21 cellular contexts compared by ENCODE assay signal in the genomic region with DNA sequence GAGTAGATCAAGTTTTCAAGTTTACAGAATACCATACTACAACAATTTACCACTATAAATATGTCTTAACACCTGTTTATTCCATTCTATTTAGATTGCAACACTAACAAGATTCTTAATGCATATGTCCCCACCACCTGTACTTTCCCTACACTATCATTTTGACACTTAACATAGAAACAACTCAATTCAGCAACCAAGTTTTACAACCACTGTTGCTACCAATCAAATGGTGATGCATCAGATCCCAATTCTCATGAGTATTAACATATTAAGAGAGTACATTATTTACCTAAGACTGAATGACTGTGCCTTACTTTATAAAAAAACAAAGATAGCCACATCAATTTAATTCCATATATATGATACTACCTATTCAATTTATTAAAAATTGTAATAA.
"Had no signal": no experiment of that assay in that cellular context is flagged by ENCODE, and none has a peak within 500 bp of the region (broad histone marks: within the 10 kb centered on the region; RNA-seq: fewer than 3 reads in every experiment).

No MANE protein-coding gene starts in this region.

- ATAC-seq: effector memory CD8-positive, alpha-beta T cell; gastrocnemius medialis; left lobe of liver; naive thymus-derived CD4-positive, alpha-beta T cell; right lobe of liver; stimulated activated memory B cell treated with anti-CD40 and anti-IgM and Interleukin-4, amounts not matched to agents 10 μg/mL and 1 μg/mL and 100 μg/mL, for 72 hours; stimulated activated naive CD8-positive, alpha-beta T cell treated with anti-CD3 and anti-CD28 coated beads, Interleukin-15, amount 100 ng/mL, for 72 hours; upper lobe of right lung had no signal

- H3K4me1 Mint-ChIP-seq: nephron progenitor cell; stimulated activated memory B cell treated with anti-CD40 and anti-IgM and Interleukin-4, amounts not matched to agents 10 μg/mL and 1 μg/mL and 100 μg/mL, for 72 hours; stimulated activated naive CD8-positive, alpha-beta T cell treated with anti-CD3 and anti-CD28 coated beads, Interleukin-15, amount 100 ng/mL, for 72 hours had no signal

- H3K79me2 ChIP-seq: parathyroid adenoma had no signal

- H3K4me3 Mint-ChIP-seq: dendritic cell treated with granulocyte-macrophage colony-stimulating factor and Interleukin-4, amounts not matched to agents 40 ng/mL and 50 ng/mL, for 4 days; effector memory CD8-positive, alpha-beta T cell; naive thymus-derived CD4-positive, alpha-beta T cell; nephron progenitor cell; stimulated activated memory B cell treated with anti-CD40 and anti-IgM and Interleukin-4, amounts not matched to agents 10 μg/mL and 1 μg/mL and 100 μg/mL, for 72 hours; stimulated activated naive CD8-positive, alpha-beta T cell treated with anti-CD3 and anti-CD28 coated beads, Interleukin-15, amount 100 ng/mL, for 72 hours had no signal

- H3K27ac Mint-ChIP-seq: dendritic cell treated with granulocyte-macrophage colony-stimulating factor and Interleukin-4, amounts not matched to agents 40 ng/mL and 50 ng/mL, for 4 days; nephron progenitor cell; stimulated activated memory B cell treated with anti-CD40 and anti-IgM and Interleukin-4, amounts not matched to agents 10 μg/mL and 1 μg/mL and 100 μg/mL, for 72 hours had no signal

- H3K27me3 Mint-ChIP-seq: dendritic cell treated with granulocyte-macrophage colony-stimulating factor and Interleukin-4, amounts not matched to agents 40 ng/mL and 50 ng/mL, for 4 days; effector memory CD8-positive, alpha-beta T cell; naive thymus-derived CD4-positive, alpha-beta T cell; stimulated activated memory B cell treated with anti-CD40 and anti-IgM and Interleukin-4, amounts not matched to agents 10 μg/mL and 1 μg/mL and 100 μg/mL, for 72 hours; stimulated activated naive CD8-positive, alpha-beta T cell treated with anti-CD3 and anti-CD28 coated beads, Interleukin-15, amount 100 ng/mL, for 72 hours had no signal

- H3K27me3 ChIP-seq: esophagus muscularis mucosa, gastrocnemius medialis, right lobe of liver, testis, tibial nerve, upper lobe of right lung had no signal

- H3K27ac ChIP-seq: epithelial cell of prostate, esophagus muscularis mucosa, gastrocnemius medialis, parathyroid adenoma, prostate gland, right lobe of liver, testis, tibial nerve, upper lobe of right lung had no signal

- H3K9me3 ChIP-seq: esophagus muscularis mucosa, gastrocnemius medialis, prostate gland, testis, tibial nerve, upper lobe of right lung had no signal

- H3K4me1 ChIP-seq: esophagus muscularis mucosa, gastrocnemius medialis, parathyroid adenoma, prostate gland, right lobe of liver, testis, tibial nerve, upper lobe of right lung had no signal

- DNase-seq: effector memory CD8-positive, alpha-beta T cell; gastrocnemius medialis; islet precursor cell; mammary epithelial cell; naive thymus-derived CD4-positive, alpha-beta T cell; nephron progenitor cell; retina; right lobe of liver; stimulated activated CD4-positive, alpha-beta T cell treated with anti-CD3 and anti-CD28 coated beads, Interleukin-4, amount 100 ng/mL, for 1 hour; stimulated activated CD8-positive, alpha-beta memory T cell treated with anti-CD3 and anti-CD28 coated beads, Interleukin-4, amount 100 ng/mL, for 48 hours; stimulated activated naive CD8-positive, alpha-beta T cell treated with anti-CD3 and anti-CD28 coated beads, Interleukin-15, amount 100 ng/mL, for 72 hours; testis; upper lobe of right lung had no signal

- H3K9me3 Mint-ChIP-seq: dendritic cell treated with granulocyte-macrophage colony-stimulating factor and Interleukin-4, amounts not matched to agents 40 ng/mL and 50 ng/mL, for 4 days; effector memory CD8-positive, alpha-beta T cell; naive thymus-derived CD4-positive, alpha-beta T cell; nephron progenitor cell; stimulated activated memory B cell treated with anti-CD40 and anti-IgM and Interleukin-4, amounts not matched to agents 10 μg/mL and 1 μg/mL and 100 μg/mL, for 72 hours; stimulated activated naive CD8-positive, alpha-beta T cell treated with anti-CD3 and anti-CD28 coated beads, Interleukin-15, amount 100 ng/mL, for 72 hours had no signal

- H3K36me3 ChIP-seq: prostate gland had no signal

- H2AFZ ChIP-seq: parathyroid adenoma had no signal

- H3K4me3 ChIP-seq: esophagus muscularis mucosa, gastrocnemius medialis, prostate gland, right lobe of liver, testis, tibial nerve, upper lobe of right lung had no signal
